ENCODE assay signal across 13 cellular contexts in the genomic region with DNA sequence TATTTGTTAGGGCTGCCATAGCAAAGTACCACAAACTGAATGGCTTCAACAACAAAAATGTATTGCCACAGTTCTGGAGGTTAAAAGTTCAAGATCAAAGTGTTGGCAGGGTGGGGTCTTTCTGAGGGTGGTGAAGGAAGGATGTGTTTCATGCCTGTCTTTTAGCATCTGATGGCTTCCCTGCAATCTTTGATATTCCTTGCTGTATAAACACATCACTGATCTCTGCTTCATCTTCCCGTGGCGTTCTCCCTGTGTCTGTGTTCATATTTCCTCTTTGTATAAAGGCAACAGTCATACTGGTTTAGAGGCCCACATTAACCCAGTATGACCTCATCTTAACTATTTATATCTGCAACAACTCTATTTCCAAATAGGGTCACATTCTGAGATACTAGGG.
DNase-seq lines count a peak whose midpoint lies in the region; ATAC-seq and TF ChIP-seq lines count a peak whose summit lies in the region.
"Had no signal": no experiment of that assay in that cellular context is flagged by ENCODE, and none has a peak within 500 bp of the region (broad histone marks: within the 10 kb centered on the region; RNA-seq: fewer than 3 reads in every experiment).

No MANE protein-coding gene starts in this region.

- H3K4me1 ChIP-seq in mesenchymal stem cell (ENCODE audit: control insufficient read depth, insufficient read depth, low read depth, low read length), result peaks cover 2% of the 10 kb centered on the region
- H3K4me1 ChIP-seq: gastroesophageal sphincter, testis had no signal

- H3K23ac ChIP-seq in mesenchymal stem cell (ENCODE audit: low read length in 2 of 2), result no peak overlapping the region

- H3K79me1 ChIP-seq in mesenchymal stem cell (replicated peaks; ENCODE audit: low read length, poor library complexity, severe bottlenecking), result no peaks in the 10 kb centered on the region

- no peak overlapping the region for H2AK5ac ChIP-seq in mesenchymal stem cell (ENCODE audit: low read length, severe bottlenecking)

- TF ChIP-seq CTCF in nephron progenitor cell (IDR thresholded peaks at IDR 0.05), result no peak

- no peak overlapping the region for H4K8ac ChIP-seq in mesenchymal stem cell (ENCODE audit: low read length)

- peaks cover 14% of the 10 kb centered on the region for H3K4me1 Mint-ChIP-seq in nephron progenitor cell

- no peak overlapping the region for H3K4ac ChIP-seq in mesenchymal stem cell (ENCODE audit: low read depth in 1 of 2, low read length in 2 of 2)

- H3K4me3 ChIP-seq in mesenchymal stem cell (ENCODE audit: insufficient read depth in 1 of 2, low read depth in 1 of 2, low read length in 2 of 2), result no peak overlapping the region
- H3K4me3 ChIP-seq: gastroesophageal sphincter, PC-9, testis had no signal

- no peaks in the 10 kb centered on the region for H3K36me3 ChIP-seq in mesenchymal stem cell (ENCODE audit: control insufficient read depth in 1 of 2, insufficient read depth in 2 of 2, low read depth in 1 of 2, low read length in 2 of 2)
- H3K36me3 ChIP-seq: gastroesophageal sphincter had no signal

- H3K4me2 ChIP-seq in mesenchymal stem cell (ENCODE audit: low read length, poor library complexity, severe bottlenecking), result no peak overlapping the region
- H3K4me2 ChIP-seq: PC-9 had no signal

- no peak overlapping the region for H3K9ac ChIP-seq in mesenchymal stem cell (ENCODE audit: low read length)

- H3K9me3 Mint-ChIP-seq in nephron progenitor cell, result peaks cover 5% of the 10 kb centered on the region

- DNase-seq in H4 (ENCODE audit: low spot score), result peak; percentile 25
- peak; percentile 42 for DNase-seq in NOMO-1 treated with dmso at 0.1 percent for 144 hours (lab: John Stamatoyannopoulos, UW; ENCODE audit: unreplicated experiment)
- peak; percentile 31 for DNase-seq in activated effector memory CD4-positive, alpha-beta T cell treated with Interleukin-2 at 50 U/mL for 16 hours
- peak; percentile 48 for DNase-seq in mesenchymal stem cell
- DNase-seq in nephron progenitor cell, result no peak
- no peak for DNase-seq in medulla oblongata (ENCODE audit: extremely low spot score)
- DNase-seq: Calu3, NCI-H2171 treated with DMSO at 0.1 percent for 48 hours, PC-9, testis had no signal

- H3K27ac ChIP-seq in mesenchymal stem cell (ENCODE audit: low read length, poor library complexity, severe bottlenecking), result no peak overlapping the region
- H3K27ac ChIP-seq: gastroesophageal sphincter, PC-9, testis had no signal

- H3K27me3 ChIP-seq in mesenchymal stem cell (ENCODE audit: control insufficient read depth in 1 of 2, insufficient read depth in 1 of 2, low read length in 2 of 2), result no peaks in the 10 kb centered on the region
- H3K27me3 ChIP-seq: gastroesophageal sphincter, testis had no signal

- no peak for ATAC-seq in GM19351 (IDR thresholded peaks at IDR 0.05; ENCODE audit: unreplicated experiment)
- ATAC-seq: gastroesophageal sphincter, sciatic nerve had no signal

- no peak overlapping the region for H3K18ac ChIP-seq in mesenchymal stem cell (ENCODE audit: low read depth in 1 of 2, low read length in 2 of 2)

- H3K14ac ChIP-seq in mesenchymal stem cell (ENCODE audit: low read length in 2 of 2), result no peak overlapping the region

- no peak overlapping the region for H2BK15ac ChIP-seq in mesenchymal stem cell (ENCODE audit: low read depth, poor library complexity, severe bottlenecking)

- H2AFZ ChIP-seq in mesenchymal stem cell (ENCODE audit: low read depth, low read length), result no peak overlapping the region
- H2AFZ ChIP-seq: PC-9 had no signal

- H3K9me3 ChIP-seq in mesenchymal stem cell (ENCODE audit: control insufficient read depth, low read length), result no peaks in the 10 kb centered on the region
- H3K9me3 ChIP-seq: gastroesophageal sphincter, testis had no signal

- no peak overlapping the region for H2BK12ac ChIP-seq in mesenchymal stem cell (ENCODE audit: low read length in 2 of 2)

- no peak overlapping the region for H2BK5ac ChIP-seq in mesenchymal stem cell (ENCODE audit: low read depth, low read length, poor library complexity, severe bottlenecking)

- H3K36me3 Mint-ChIP-seq in nephron progenitor cell (ENCODE audit: low read depth), result no peaks in the 10 kb centered on the region

- H2BK120ac ChIP-seq in mesenchymal stem cell (ENCODE audit: low read depth, low read length), result no peak overlapping the region

- H3K27me3 Mint-ChIP-seq in nephron progenitor cell (ENCODE audit: low read depth, poor library complexity), result peaks cover under 1% of the 10 kb centered on the region

- H4K91ac ChIP-seq in mesenchymal stem cell (ENCODE audit: low read length), result no peak overlapping the region

- 34% methylated on average over 2 of the region's 2 CpGs for WGBS in mesenchymal stem cell

- no peak overlapping the region for H3K27ac Mint-ChIP-seq in nephron progenitor cell

- H3K4me3 Mint-ChIP-seq in nephron progenitor cell, result no peak overlapping the region

Comparison
In these comparisons a context has a peak if more than half of its experiments do, and no peak if none do; other contexts are left out.
1. DNase-seq: peak in H4 (single experiment), NOMO-1 treated with dmso at 0.1 percent for 144 hours (single experiment), activated effector memory CD4-positive, alpha-beta T cell treated with Interleukin-2 at 50 U/mL for 16 hours (single experiment) and mesenchymal stem cell (single experiment); none in nephron progenitor cell (single experiment) and medulla oblongata (single experiment).